Comparison of ENCODE assay signal across 1 cellular context in the genomic region with DNA sequence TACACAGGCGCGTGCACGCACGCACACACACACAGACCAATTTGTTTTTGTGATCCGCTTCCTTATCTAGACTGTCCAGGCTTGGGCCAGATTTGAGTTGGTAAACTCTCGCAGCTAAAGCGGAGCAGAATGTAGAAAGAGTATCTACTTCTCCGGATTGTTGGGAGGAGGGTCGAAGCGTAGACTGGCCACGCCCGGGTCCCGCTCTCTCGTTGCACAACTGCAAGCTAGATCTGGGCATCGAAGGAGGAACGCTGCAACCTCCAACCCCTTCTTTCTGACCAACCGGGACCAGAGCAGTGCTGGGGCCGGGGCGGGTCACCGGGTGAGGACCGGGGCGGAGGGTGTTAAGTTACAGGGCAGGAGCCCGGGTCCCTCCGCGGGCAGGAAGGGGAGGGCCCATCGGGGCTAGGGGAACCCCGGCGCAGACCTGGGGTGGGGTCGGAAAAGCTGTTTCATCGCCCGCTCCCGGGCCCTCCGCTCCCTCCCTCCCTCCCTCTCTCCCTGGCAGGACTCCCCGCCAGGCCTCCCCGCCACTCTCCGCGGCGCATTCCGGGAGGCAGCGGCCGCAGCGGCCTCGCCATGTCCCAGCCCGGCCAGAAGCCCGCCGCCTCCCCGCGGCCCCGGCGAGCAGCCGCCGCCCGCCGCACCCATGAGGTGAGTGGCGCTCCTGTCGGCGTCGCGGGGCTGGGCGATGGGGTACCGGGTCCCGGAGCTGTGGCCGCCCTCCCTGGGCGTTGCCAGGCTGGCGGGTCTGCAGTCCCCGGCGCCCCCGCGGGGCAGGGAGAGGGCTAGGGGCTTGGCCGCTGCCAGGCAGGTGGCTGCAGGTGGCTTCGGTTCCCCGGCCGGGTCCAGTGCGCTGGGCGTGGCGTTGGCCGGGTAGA.
TF ChIP-seq lines count a peak whose summit lies in the region.

A gene with protein sequence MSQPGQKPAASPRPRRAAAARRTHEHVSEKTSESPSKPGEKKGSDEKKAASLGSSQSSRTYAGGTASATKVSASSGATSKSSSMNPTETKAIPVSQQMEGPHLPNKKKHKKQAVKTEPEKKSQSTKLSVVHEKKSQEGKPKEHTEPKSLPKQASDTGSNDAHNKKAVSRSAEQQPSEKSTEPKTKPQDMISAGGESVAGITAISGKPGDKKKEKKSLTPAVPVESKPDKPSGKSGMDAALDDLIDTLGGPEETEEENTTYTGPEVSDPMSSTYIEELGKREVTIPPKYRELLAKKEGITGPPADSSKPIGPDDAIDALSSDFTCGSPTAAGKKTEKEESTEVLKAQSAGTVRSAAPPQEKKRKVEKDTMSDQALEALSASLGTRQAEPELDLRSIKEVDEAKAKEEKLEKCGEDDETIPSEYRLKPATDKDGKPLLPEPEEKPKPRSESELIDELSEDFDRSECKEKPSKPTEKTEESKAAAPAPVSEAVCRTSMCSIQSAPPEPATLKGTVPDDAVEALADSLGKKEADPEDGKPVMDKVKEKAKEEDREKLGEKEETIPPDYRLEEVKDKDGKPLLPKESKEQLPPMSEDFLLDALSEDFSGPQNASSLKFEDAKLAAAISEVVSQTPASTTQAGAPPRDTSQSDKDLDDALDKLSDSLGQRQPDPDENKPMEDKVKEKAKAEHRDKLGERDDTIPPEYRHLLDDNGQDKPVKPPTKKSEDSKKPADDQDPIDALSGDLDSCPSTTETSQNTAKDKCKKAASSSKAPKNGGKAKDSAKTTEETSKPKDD (plus strand): TSS at position 536 of the 884 bp plus-strand sequence. CDS start 47 bp downstream, at position 583.

TF ChIP-seq in HEK293, 187 proteins besides CTCF, POLR2A, EP300 and RAD21 (continued from another document):
- no peak for TF ChIP-seq ZNF223 (tag by site-specific recombination; IDR thresholded peaks at IDR 0.05)
- no peak for TF ChIP-seq ZNF560 (tag by site-specific recombination; IDR thresholded peaks at IDR 0.05; ENCODE audit: borderline replicate concordance)
- TF ChIP-seq, protein P1, sequence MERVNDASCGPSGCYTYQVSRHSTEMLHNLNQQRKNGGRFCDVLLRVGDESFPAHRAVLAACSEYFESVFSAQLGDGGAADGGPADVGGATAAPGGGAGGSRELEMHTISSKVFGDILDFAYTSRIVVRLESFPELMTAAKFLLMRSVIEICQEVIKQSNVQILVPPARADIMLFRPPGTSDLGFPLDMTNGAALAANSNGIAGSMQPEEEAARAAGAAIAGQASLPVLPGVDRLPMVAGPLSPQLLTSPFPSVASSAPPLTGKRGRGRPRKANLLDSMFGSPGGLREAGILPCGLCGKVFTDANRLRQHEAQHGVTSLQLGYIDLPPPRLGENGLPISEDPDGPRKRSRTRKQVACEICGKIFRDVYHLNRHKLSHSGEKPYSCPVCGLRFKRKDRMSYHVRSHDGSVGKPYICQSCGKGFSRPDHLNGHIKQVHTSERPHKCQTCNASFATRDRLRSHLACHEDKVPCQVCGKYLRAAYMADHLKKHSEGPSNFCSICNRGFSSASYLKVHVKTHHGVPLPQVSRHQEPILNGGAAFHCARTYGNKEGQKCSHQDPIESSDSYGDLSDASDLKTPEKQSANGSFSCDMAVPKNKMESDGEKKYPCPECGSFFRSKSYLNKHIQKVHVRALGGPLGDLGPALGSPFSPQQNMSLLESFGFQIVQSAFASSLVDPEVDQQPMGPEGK (tag by site-specific recombination; IDR thresholded peaks at IDR 0.05), result peak; percentile 67
- TF ChIP-seq ZNF544 (tag by site-specific recombination; IDR thresholded peaks at IDR 0.05), result no peak
